16 cellular contexts compared by ENCODE assay signal in genomic region chr15:34055868-34056595, GRCh38. TPM values are rescaled to one million over a fixed set of nuclear protein-coding genes. Genes with fewer than 3 reads are reported as not detected.
DNase-seq lines count a peak whose midpoint lies in the region; ATAC-seq, FAIRE-seq and TF ChIP-seq lines count a peak whose summit lies in the region.
"Had no signal": no experiment of that assay in that cellular context is flagged by ENCODE, and none has a peak within 500 bp of the region (broad histone marks: within the 10 kb centered on the region; RNA-seq: fewer than 3 reads in every experiment).

No MANE protein-coding gene starts in this region.

- H3K36me3 ChIP-seq in breast epithelium (no peaks in the 10 kb centered on the region), astrocyte (ENCODE audit: insufficient read depth, low read length) (no peaks in the 10 kb centered on the region), right atrium auricular region (no peaks in the 10 kb centered on the region), urinary bladder (ENCODE audit: insufficient read depth) (no peaks in the 10 kb centered on the region), kidney (ENCODE audit: control insufficient read depth in 1 of 2, insufficient read depth in 2 of 2, low read length in 2 of 2) (no peaks in the 10 kb centered on the region)
- H3K36me3 ChIP-seq: gastroesophageal sphincter, sigmoid colon, WERI-Rb-1 had no signal

- CTCF ChIA-PET in MCF 10A (lab: Yijun Ruan, JAX), result no interaction called here

- H3K36me3 Mint-ChIP-seq in MCF 10A (ENCODE audit: insufficient read depth, unreplicated experiment) (no peaks in the 10 kb centered on the region), astrocyte (ENCODE audit: low read depth, unreplicated experiment) (peaks cover 9% of the 10 kb centered on the region)

- H3K27me3 Mint-ChIP-seq in MCF 10A (ENCODE audit: insufficient read depth, unreplicated experiment) (peaks cover 8% of the 10 kb centered on the region), astrocyte (ENCODE audit: low read depth, unreplicated experiment) (no peaks in the 10 kb centered on the region)

- peak overlapping the region; percentile 74 for H3K4me2 ChIP-seq in astrocyte (ENCODE audit: low read length)

- peak overlapping the region; percentile 8 to 66 for H3K27ac ChIP-seq in breast epithelium
- H3K27ac ChIP-seq in astrocyte (ENCODE audit: low read depth, low read length), result peak overlapping the region; percentile 78
- peak overlapping the region; percentile 31 to 56 for H3K27ac ChIP-seq in right atrium auricular region
- H3K27ac ChIP-seq in urinary bladder (ENCODE audit: low read depth), result peak overlapping the region; percentile 10
- no peak overlapping the region for H3K27ac ChIP-seq in kidney (ENCODE audit: low read depth in 2 of 2, low read length in 2 of 2)
- H3K27ac ChIP-seq: 22Rv1, gastroesophageal sphincter, RWPE1, WERI-Rb-1 had no signal

- H3K4me1 Mint-ChIP-seq in MCF 10A (ENCODE audit: insufficient read depth, unreplicated experiment) (no peaks in the 10 kb centered on the region), astrocyte (ENCODE audit: low read depth, unreplicated experiment) (peaks cover 17% of the 10 kb centered on the region)
- H3K4me1 Mint-ChIP-seq: central memory CD8-positive, alpha-beta T cell had no signal

- peaks cover 9% of the 10 kb centered on the region for H3K9me3 Mint-ChIP-seq in MCF 10A (ENCODE audit: unreplicated experiment)
- peaks cover 22% of the 10 kb centered on the region for H3K9me3 Mint-ChIP-seq in astrocyte (ENCODE audit: unreplicated experiment)

- H3K4me1 ChIP-seq in breast epithelium (no peaks in the 10 kb centered on the region), astrocyte (ENCODE audit: insufficient read depth, low read length) (peaks cover 16% of the 10 kb centered on the region), right atrium auricular region (no peaks in the 10 kb centered on the region), urinary bladder (ENCODE audit: insufficient read depth) (no peaks in the 10 kb centered on the region), kidney (ENCODE audit: control insufficient read depth in 1 of 2, insufficient read depth in 1 of 2, low read depth in 1 of 2, low read length in 2 of 2) (peaks cover 3% of the 10 kb centered on the region in 2 donors)
- H3K4me1 ChIP-seq: gastroesophageal sphincter had no signal

- no peaks in the 10 kb centered on the region for H4K20me1 ChIP-seq in astrocyte (ENCODE audit: insufficient read depth, low read length)

- 26% methylated on average over 3 of the region's 3 CpGs for WGBS in urinary bladder

- no peaks in the 10 kb centered on the region for H3K27me3 ChIP-seq in breast epithelium
- no peaks in the 10 kb centered on the region for H3K27me3 ChIP-seq in astrocyte (ENCODE audit: insufficient read depth, low read length)
- H3K27me3 ChIP-seq in right atrium auricular region, result no peaks in the 10 kb centered on the region
- H3K27me3 ChIP-seq: gastroesophageal sphincter, sigmoid colon had no signal

- no peak for TF ChIP-seq CTCF in breast epithelium (IDR thresholded peaks at IDR 0.05)
- no peak for TF ChIP-seq CTCF in MCF 10A (IDR thresholded peaks at IDR 0.05; ENCODE audit: unreplicated experiment)
- no peak for TF ChIP-seq CTCF in astrocyte (IDR thresholded peaks at IDR 0.05; ENCODE audit: insufficient read depth, low read depth, low read length)
- TF ChIP-seq CTCF in right atrium auricular region (IDR thresholded peaks at IDR 0.05), result no peak
- TF ChIP-seq CTCF in kidney (IDR thresholded peaks at IDR 0.05; ENCODE audit: borderline replicate concordance, extremely low read depth, insufficient read depth), result no peak

- H3K9me3 ChIP-seq in breast epithelium, result no peaks in the 10 kb centered on the region
- H3K9me3 ChIP-seq in astrocyte (ENCODE audit: insufficient read depth, low read depth, low read length), result no peaks in the 10 kb centered on the region
- peaks cover 0 to 15% of the 10 kb centered on the region in 2 donors for H3K9me3 ChIP-seq in right atrium auricular region
- H3K9me3 ChIP-seq in kidney (ENCODE audit: control insufficient read depth in 1 of 2, low read length in 2 of 2), result peaks cover 0 to 2% of the 10 kb centered on the region in 2 donors

- H2AFZ ChIP-seq in astrocyte (ENCODE audit: low read depth, low read length), result peak overlapping the region; percentile 22

- ATAC-seq in HG03095 (IDR thresholded peaks at IDR 0.05; ENCODE audit: unreplicated experiment), result no peak
- ATAC-seq in HG03469 (IDR thresholded peaks at IDR 0.05; ENCODE audit: unreplicated experiment), result no peak
- ATAC-seq: gastroesophageal sphincter, mucosa of descending colon had no signal

- FAIRE-seq in astrocyte (lab: Jason Lieb, UNC) (peak; percentile 92), kidney (lab: Jason Lieb, UNC) (no peak)

- H3K4me3 ChIP-seq in breast epithelium, result no peak overlapping the region
- peak overlapping the region; percentile 7 for H3K4me3 ChIP-seq in astrocyte (ENCODE audit: insufficient read depth, low read depth, low read length)
- no peak overlapping the region for H3K4me3 ChIP-seq in right atrium auricular region
- H3K4me3 ChIP-seq in urinary bladder (ENCODE audit: low read depth, low read length), result no peak overlapping the region
- H3K4me3 ChIP-seq in kidney (ENCODE audit: low read length in 2 of 2), result no peak overlapping the region
- H3K4me3 ChIP-seq: gastroesophageal sphincter, mucosa of descending colon, sigmoid colon had no signal

- BruUV-seq in MCF 10A (replicated peaks; lab: Mats Ljungman, UMichigan), result no TSS peak

- intact Hi-C loops in breast epithelium (cut with DNase I; ENCODE audit: low total_unique reads) (no loop called here), MCF 10A (cut with micrococcal nuclease) (no loop called here), kidney (cut with DNase I) (no loop called here)

- POLR2A ChIA-PET in MCF 10A (lab: Yijun Ruan, JAX), result no interaction called here

- H3K9ac ChIP-seq in astrocyte (ENCODE audit: low read length) (peak overlapping the region; percentile 56), kidney (ENCODE audit: low read length in 2 of 2) (no peak overlapping the region)

- H3K4me3 Mint-ChIP-seq in MCF 10A (ENCODE audit: unreplicated experiment) (no peak overlapping the region), astrocyte (ENCODE audit: unreplicated experiment) (no peak overlapping the region)
- H3K4me3 Mint-ChIP-seq: central memory CD8-positive, alpha-beta T cell had no signal

- no peaks in the 10 kb centered on the region for H3K79me2 ChIP-seq in astrocyte (ENCODE audit: insufficient read depth, low read length)

- TF ChIP-seq POLR2A in breast epithelium (IDR thresholded peaks at IDR 0.05), result no peak

- H3K27ac Mint-ChIP-seq in MCF 10A (ENCODE audit: low read depth, unreplicated experiment) (no peak overlapping the region), astrocyte (ENCODE audit: unreplicated experiment) (peak overlapping the region; percentile 92)

- DNase-seq in breast epithelium (ENCODE audit: low spot score in 2 of 2), result no peak
- no peak for DNase-seq in MCF 10A (ENCODE audit: unreplicated experiment)
- peak; percentile 93 for DNase-seq in astrocyte (ENCODE audit: low read depth)
- no peak for DNase-seq in right atrium auricular region (ENCODE audit: low spot score)
- DNase-seq in kidney, result no peak
- DNase-seq: activated T-cell treated with anti-CD3 and anti-CD28 coated beads for 4 hours, mucosa of descending colon, sigmoid colon, WERI-Rb-1 had no signal

RNA-seq across cellular contexts. Expression of gene AVEN, which starts 17.0 kb away (rescaled TPM):
- 10 to 100 TPM; 13.5 to 18.4 (median 13.8) TPM for total RNA-seq in breast epithelium
- 42.4 and 43.5 TPM in 2 replicates for total RNA-seq in MCF 10A (2022)
- 33.7 and 34.1 TPM in 2 replicates for total RNA-seq in astrocyte
- 10 to 100 TPM; 12.9 to 18.9 TPM for total RNA-seq in right atrium auricular region
- total RNA-seq in urinary bladder, result 16.0 TPM
- polyA plus RNA-seq in urinary bladder, result 15.8 TPM
- 7.1 TPM for total RNA-seq in kidney
- polyA plus RNA-seq in kidney (ENCODE audit: insufficient read depth, low read depth, low replicate concordance), result 6.4 TPM

RNA-seq across cellular contexts. Expression of gene EMC7, which starts 45.6 kb away (rescaled TPM):
- total RNA-seq in breast epithelium (10 to 100 TPM; 35.0 to 47.5 (median 44.6) TPM), MCF 10A (2022) (98.2 and 134 TPM in 2 replicates), astrocyte (120 and 157 TPM in 2 replicates), right atrium auricular region (10 to 100 TPM; 47.5 to 50.1 TPM), urinary bladder (26.2 TPM), kidney (73.1 TPM)
- polyA plus RNA-seq in urinary bladder (80.4 TPM), kidney (ENCODE audit: insufficient read depth, low read depth, low replicate concordance) (125 TPM)

RNA-seq across cellular contexts. Expression of gene PGBD4, which starts 45.9 kb away (rescaled TPM):
- total RNA-seq in breast epithelium, result 1 to 10 TPM in 2 of 3 donors, under 1 TPM in 1; 0.64 to 1.6 (median 1.3) TPM
- total RNA-seq in MCF 10A (2022), result 2.4 and 2.6 TPM in 2 replicates
- total RNA-seq in astrocyte, result 1.4 TPM in 2 replicates
- 1 to 10 TPM; 2.0 to 2.3 TPM for total RNA-seq in right atrium auricular region
- 1.9 TPM for total RNA-seq in urinary bladder
- polyA plus RNA-seq in urinary bladder, result 0.96 TPM
- total RNA-seq in kidney, result 1.8 TPM
- 0.90 TPM for polyA plus RNA-seq in kidney (ENCODE audit: insufficient read depth, low read depth, low replicate concordance)

Comparison
In these comparisons a context has a peak if more than half of its experiments do, and no peak if none do; other contexts are left out.
1. H3K27ac ChIP-seq: peak in breast epithelium (2 of 2), astrocyte (single experiment), right atrium auricular region (2 of 2) and urinary bladder (single experiment); none in kidney (0 of 2).